12 cellular contexts compared by ENCODE assay signal in genomic region chr5:123997354-123998215, GRCh38.
DNase-seq lines count a peak whose midpoint lies in the region; ATAC-seq lines count a peak whose summit lies in the region.
"Had no signal": no experiment of that assay in that cellular context is flagged by ENCODE, and none has a peak within 500 bp of the region (broad histone marks: within the 10 kb centered on the region; RNA-seq: fewer than 3 reads in every experiment).

No MANE protein-coding gene starts in this region.

- H3K27ac Mint-ChIP-seq in T-helper 2 cell treated with Interferon-gamma antibody and Interleukin-4, amounts not matched to agents 5 μg/mL and 100 μg/mL, for 36 hours: no peak overlapping the region

- no peaks in the 10 kb centered on the region for H3K27me3 Mint-ChIP-seq in T-helper 2 cell treated with Interferon-gamma antibody and Interleukin-4, amounts not matched to agents 5 μg/mL and 100 μg/mL, for 36 hours (ENCODE audit: low read depth)
- H3K27me3 Mint-ChIP-seq: central memory CD8-positive, alpha-beta T cell had no signal

- H3K9me3 Mint-ChIP-seq in T-helper 2 cell treated with Interferon-gamma antibody and Interleukin-4, amounts not matched to agents 5 μg/mL and 100 μg/mL, for 36 hours: no peaks in the 10 kb centered on the region

- no peak for ATAC-seq in HG03025 (IDR thresholded peaks at IDR 0.05; ENCODE audit: low FRiP score, unreplicated experiment)
- ATAC-seq: A549 had no signal

- H3K36me3 Mint-ChIP-seq in T-helper 2 cell treated with Interferon-gamma antibody and Interleukin-4, amounts not matched to agents 5 μg/mL and 100 μg/mL, for 36 hours (ENCODE audit: low read depth): no peaks in the 10 kb centered on the region

- no peak overlapping the region for H3K4me3 Mint-ChIP-seq in T-helper 2 cell treated with Interferon-gamma antibody and Interleukin-4, amounts not matched to agents 5 μg/mL and 100 μg/mL, for 36 hours
- H3K4me3 Mint-ChIP-seq: central memory CD8-positive, alpha-beta T cell had no signal

- H3K4me1 Mint-ChIP-seq in T-helper 2 cell treated with Interferon-gamma antibody and Interleukin-4, amounts not matched to agents 5 μg/mL and 100 μg/mL, for 36 hours (ENCODE audit: low read depth): no peaks in the 10 kb centered on the region
- H3K4me1 Mint-ChIP-seq: central memory CD8-positive, alpha-beta T cell had no signal

- DNase-seq in A172 (ENCODE audit: low spot score) (peak; percentile 67), HS-5 (ENCODE audit: low read depth) (peak; percentile 73), astrocyte of the hippocampus (ENCODE audit: low read depth, low spot score) (peak; percentile 75), kidney tubule cell (ENCODE audit: low spot score) (peak; percentile 9), NCI-H1092 (lab: John Stamatoyannopoulos, UW) (no peak), dermis blood vessel endothelial cell (no peak)
- DNase-seq in T-helper 2 cell treated with Interferon-gamma antibody and Interleukin-4, amounts not matched to agents 5 μg/mL and 100 μg/mL, for 36 hours (ENCODE audit: low spot score): no peak
- DNase-seq: activated T-cell treated with anti-CD3 and anti-CD28 coated beads, Interleukin-2, amount 50 U/mL, for 1 hour; stomach had no signal

Comparison
In these comparisons a context has a peak if more than half of its experiments do, and no peak if none do; other contexts are left out.
1. DNase-seq: peak in A172 (single experiment), HS-5 (single experiment), astrocyte of the hippocampus (single experiment) and kidney tubule cell (single experiment); none in NCI-H1092 (single experiment), T-helper 2 cell treated with Interferon-gamma antibody and Interleukin-4, amounts not matched to agents 5 μg/mL and 100 μg/mL, for 36 hours (single experiment) and dermis blood vessel endothelial cell (single experiment).